1 cellular context compared by ENCODE assay signal in the genomic region with DNA sequence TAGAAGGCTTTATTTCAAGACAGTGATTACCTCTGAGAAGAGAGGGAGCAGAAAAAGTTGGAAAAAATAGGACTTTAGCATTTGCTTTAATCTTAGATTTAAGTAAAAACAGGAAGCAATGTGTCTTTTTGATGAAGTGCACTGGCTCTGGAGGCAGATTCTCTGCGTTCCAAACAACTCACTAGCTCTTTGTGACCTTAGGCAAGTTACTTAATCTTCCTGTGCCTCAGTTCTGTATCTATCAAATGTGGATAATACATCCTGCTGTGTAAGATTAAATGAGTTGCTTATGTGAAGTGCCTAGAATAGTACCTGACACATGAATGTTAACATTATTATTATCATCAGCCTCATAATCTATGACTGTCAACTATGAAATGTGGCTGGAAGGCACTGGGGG.
TF ChIP-seq lines count a peak whose summit lies in the region.

No MANE protein-coding gene starts in this region.

TF ChIP-seq in SK-N-SH treated with all-trans-retinoic acid at 6 μM for 48 hours, 23 proteins besides CTCF, POLR2A, EP300 and RAD21 (continued from another document):
- TF ChIP-seq, protein P1, sequence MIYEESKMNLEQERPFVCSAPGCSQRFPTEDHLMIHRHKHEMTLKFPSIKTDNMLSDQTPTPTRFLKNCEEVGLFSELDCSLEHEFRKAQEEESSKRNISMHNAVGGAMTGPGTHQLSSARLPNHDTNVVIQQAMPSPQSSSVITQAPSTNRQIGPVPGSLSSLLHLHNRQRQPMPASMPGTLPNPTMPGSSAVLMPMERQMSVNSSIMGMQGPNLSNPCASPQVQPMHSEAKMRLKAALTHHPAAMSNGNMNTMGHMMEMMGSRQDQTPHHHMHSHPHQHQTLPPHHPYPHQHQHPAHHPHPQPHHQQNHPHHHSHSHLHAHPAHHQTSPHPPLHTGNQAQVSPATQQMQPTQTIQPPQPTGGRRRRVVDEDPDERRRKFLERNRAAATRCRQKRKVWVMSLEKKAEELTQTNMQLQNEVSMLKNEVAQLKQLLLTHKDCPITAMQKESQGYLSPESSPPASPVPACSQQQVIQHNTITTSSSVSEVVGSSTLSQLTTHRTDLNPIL (CRISPR knock-in tag; IDR thresholded peaks at IDR 0.05; ENCODE audit: low read depth) = no peak
- 0 out of 2 replicates have a peak, but pooled peaks have one; percentile 45 for TF ChIP-seq ZFP3 (CRISPR knock-in tag; IDR thresholded peaks at IDR 0.05)
